Comparison of ENCODE assay signal across 30 cellular contexts in the genomic region with DNA sequence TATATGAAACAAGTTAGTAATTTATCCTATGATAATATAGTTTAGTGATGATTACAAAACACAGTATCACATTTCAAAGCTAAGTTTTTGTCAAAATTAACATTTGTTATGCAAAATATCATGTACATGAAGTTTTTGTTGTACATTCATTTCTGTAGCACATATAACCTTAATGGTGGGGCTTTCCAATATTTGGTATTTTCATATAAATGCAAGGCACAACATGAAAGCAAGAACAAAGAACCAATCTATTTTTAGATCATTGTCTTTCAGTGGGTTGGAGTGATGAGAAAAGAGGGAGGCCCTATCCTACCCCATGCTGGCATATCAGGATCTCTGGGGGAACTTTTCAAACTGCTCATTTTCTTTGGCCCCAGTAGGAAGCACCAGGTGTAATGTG. TPM values are rescaled to one million over a fixed set of nuclear protein-coding genes. Genes with fewer than 3 reads are reported as not detected.
"Had no signal": no experiment of that assay in that cellular context is flagged by ENCODE, and none has a peak within 500 bp of the region (broad histone marks: within the 10 kb centered on the region; RNA-seq: fewer than 3 reads in every experiment).

No MANE protein-coding gene starts in this region.

- H3K27ac ChIP-seq: adrenal gland, body of pancreas, breast epithelium, PC-9, RWPE1, WERI-Rb-1 had no signal

- H3K4me3 ChIP-seq: adrenal gland, body of pancreas, breast epithelium, PC-9 had no signal

- H3K27me3 ChIP-seq: adrenal gland, body of pancreas, breast epithelium had no signal

- H3K36me3 ChIP-seq: adrenal gland, breast epithelium, WERI-Rb-1 had no signal

- H3K4me1 ChIP-seq: adrenal gland, body of pancreas, breast epithelium had no signal

- H2AFZ ChIP-seq: PC-9 had no signal

- DNase-seq: activated CD4-positive, alpha-beta T cell treated with anti-CD3 and anti-CD28 coated beads, Interleukin-2, amount 10 ng/mL, durations not matched to agents 24 days and 14 days; activated CD4-positive, alpha-beta T cell treated with anti-CD3 and anti-CD28 coated beads, Interleukin-2, amount 50 U/mL, for 4 hours; activated CD8-positive, alpha-beta T cell treated with anti-CD3 and anti-CD28 coated beads, Interleukin-2, amount 10 ng/mL, durations not matched to agents 7 days and 5 days; activated gamma-delta T cell treated with Interleukin-2 at 50 U/mL for 16 hours; activated naive CD4-positive, alpha-beta T cell treated with anti-CD3 and anti-CD28 coated beads for 36 hours; activated T-cell treated with anti-CD3 and anti-CD28 coated beads, Interleukin-2, amount 50 U/mL, for 24 hours; adrenal gland; body of pancreas; NCI-H1105; NCI-H1417 treated with DMSO at 0.1 percent for 48 hours; NCI-H187 treated with DMSO at 0.1 percent for 48 hours; NCI-H2081; NCI-H345; NCI-H524 treated with DMSO at 0.1 percent for 48 hours; NCI-H748 treated with DMSO at 0.1 percent for 48 hours; NK-92 treated with Interleukin-12 subunit alpha and Interleukin-12 subunit beta, amount 100 ng/mL, for 24 hours; PC-9; SIG-M5; T-cell; T-helper 17 cell; T-helper 9 cell; WERI-Rb-1 had no signal

- ATAC-seq: activated CD8-positive, alpha-beta T cell treated with anti-CD3 and anti-CD28 coated beads, Interleukin-2, amount 10 ng/mL, durations not matched to agents 7 days and 5 days; activated naive CD4-positive, alpha-beta T cell treated with anti-CD3 and anti-CD28 coated beads, Interleukin-2, amount 50 U/mL, for 72 hours; body of pancreas; Right ventricle myocardium inferior; SK-N-SH treated with all-trans-retinoic acid at 6 μM for 48 hours; T-cell; T-helper 17 cell had no signal

- H3K4me2 ChIP-seq: PC-9 had no signal

- H3K9me3 ChIP-seq: adrenal gland, body of pancreas, breast epithelium had no signal

RNA-seq across cellular contexts. Expression of a gene that starts 53.4 kb away (rescaled TPM):
- total RNA-seq: activated CD4-positive, alpha-beta T cell treated with anti-CD3 and anti-CD28 coated beads, Interleukin-2, amount 10 ng/mL, durations not matched to agents 24 days and 14 days; activated CD8-positive, alpha-beta T cell treated with anti-CD3 and anti-CD28 coated beads, Interleukin-2, amount 10 ng/mL, durations not matched to agents 7 days and 5 days; activated naive CD4-positive, alpha-beta T cell treated with anti-CD3 and anti-CD28 coated beads for 36 hours; activated naive CD4-positive, alpha-beta T cell treated with anti-CD3 and anti-CD28 coated beads, Interleukin-2, amount 50 U/mL, for 72 hours; activated T-helper 2 cell treated with anti-CD3 and anti-CD28 coated beads, Interferon-gamma antibody, Interleukin-2, Interleukin-4, amounts not matched to agents 10 μg/mL and 5 μg/mL and 100 μg/mL, durations not matched to agents 14 hours and 24 hours and 36 hours; adrenal gland; OCI-LY7; SK-MEL-5; T-helper 17 cell had no signal
- polyA plus RNA-seq: adrenal gland had no signal
